In the genomic region with DNA sequence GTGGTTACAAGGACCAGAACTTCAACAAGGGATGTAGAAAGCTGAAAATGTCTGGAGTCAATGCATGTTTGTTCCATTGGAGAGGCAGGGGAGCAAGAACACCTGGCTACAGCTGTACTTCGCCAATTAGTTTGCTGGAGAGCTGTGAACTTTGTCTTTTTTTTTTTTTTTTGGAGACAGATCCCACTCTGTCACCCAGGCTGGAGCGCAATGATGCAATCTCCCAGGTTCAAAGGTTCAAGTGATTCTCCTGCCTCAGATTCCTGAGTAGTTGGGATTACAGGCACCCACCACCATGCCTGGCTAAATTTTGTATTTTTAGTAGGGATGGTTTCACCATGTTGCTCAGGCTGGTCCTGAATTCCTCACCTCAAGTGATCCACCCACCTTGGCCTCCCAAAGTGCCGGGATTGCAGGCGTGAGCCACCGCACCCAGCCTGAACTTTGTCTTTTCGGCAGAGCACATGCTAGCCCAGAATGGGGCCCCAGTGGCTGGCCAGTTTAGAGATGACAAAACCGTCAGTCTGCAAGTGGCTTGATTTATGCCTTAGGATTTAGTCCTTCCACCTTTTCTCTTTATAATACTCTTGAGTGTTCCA, we compare ENCODE assay signal across 1 cellular context.
A peak's percentile ranks its signal among the peaks of the same experiment; 100 is the strongest.
TF ChIP-seq lines count a peak whose summit lies in the region.

No MANE protein-coding gene starts in this region.

TF ChIP-seq in HepG2, 621 proteins besides CTCF, POLR2A, EP300 and RAD21 (continues in another document):
- TF ChIP-seq ATF3 (CRISPR knock-in tag; IDR thresholded peaks at IDR 0.05) (peak; percentile 67), ZUFSP (CRISPR knock-in tag; IDR thresholded peaks at IDR 0.05; ENCODE audit: borderline replicate concordance) (no peak), ZMYM4 (CRISPR knock-in tag; IDR thresholded peaks at IDR 0.05) (peak; percentile 46), ZGPAT (CRISPR knock-in tag; IDR thresholded peaks at IDR 0.05) (no peak), ZNF781 (CRISPR knock-in tag; IDR thresholded peaks at IDR 0.05; ENCODE audit: borderline replicate concordance, not compliant biosample characterization) (peak; percentile 19), ZNF678 (CRISPR knock-in tag; IDR thresholded peaks at IDR 0.05) (no peak), HNF4A (CRISPR knock-in tag; IDR thresholded peaks at IDR 0.05) (peak; percentile 73), SSRP1 (CRISPR knock-in tag; IDR thresholded peaks at IDR 0.05) (no peak), ATF7-NPFF (CRISPR knock-in tag; IDR thresholded peaks at IDR 0.05; ENCODE audit: low read depth) (no peak), TFDP1 (CRISPR knock-in tag; IDR thresholded peaks at IDR 0.05; ENCODE audit: borderline replicate concordance) (no peak), FOXC1 (CRISPR knock-in tag; IDR thresholded peaks at IDR 0.05; ENCODE audit: borderline replicate concordance) (no peak), ARID5B (CRISPR knock-in tag; IDR thresholded peaks at IDR 0.05) (peak; percentile 22; the same call in 1 of the 2 replicates), CREBL2 (CRISPR knock-in tag; IDR thresholded peaks at IDR 0.05; ENCODE audit: borderline replicate concordance) (no peak), ATF7 (IDR thresholded peaks at IDR 0.05) (peak; percentile 47; the same call in 1 of the 2 replicates), ATF7 (CRISPR knock-in tag; IDR thresholded peaks at IDR 0.05) (no peak), ATAD3A (CRISPR knock-in tag; IDR thresholded peaks at IDR 0.05) (no peak), MYC (CRISPR knock-in tag; IDR thresholded peaks at IDR 0.05; ENCODE audit: borderline replicate concordance) (peak; percentile 32; the same call in 1 of the 2 replicates), ZNF292 (CRISPR knock-in tag; IDR thresholded peaks at IDR 0.05; ENCODE audit: borderline replicate concordance, low read depth) (peak; percentile 45; the same call in 1 of the 2 replicates), GATAD2A (CRISPR knock-in tag; IDR thresholded peaks at IDR 0.05) (0 out of 2 replicates have a peak, but pooled peaks have one; percentile 35), SMYD3 (CRISPR knock-in tag; IDR thresholded peaks at IDR 0.05) (no peak), ZBTB21 (CRISPR knock-in tag; IDR thresholded peaks at IDR 0.05) (no peak), ZNF878 (CRISPR knock-in tag; IDR thresholded peaks at IDR 0.05) (no peak), TBL1XR1 (IDR thresholded peaks at IDR 0.05; ENCODE audit: borderline replicate concordance, low read length, partially characterized antibody) (no peak), PHF20 (CRISPR knock-in tag; IDR thresholded peaks at IDR 0.05) (no peak), RNF2 (conservative IDR thresholded peaks at IDR 0.05; ENCODE audit: low read depth) (no peak), RXRB (CRISPR knock-in tag; IDR thresholded peaks at IDR 0.05; ENCODE audit: borderline replicate concordance) (no peak), FOSL1 (CRISPR knock-in tag; IDR thresholded peaks at IDR 0.05; ENCODE audit: borderline replicate concordance) (no peak), CBFB (CRISPR knock-in tag; IDR thresholded peaks at IDR 0.05) (no peak), XBP1 (CRISPR knock-in tag; IDR thresholded peaks at IDR 0.05) (no peak), ZNF260 (CRISPR knock-in tag; IDR thresholded peaks at IDR 0.05; ENCODE audit: borderline replicate concordance, low read depth) (no peak), HNF4G (IDR thresholded peaks at IDR 0.05; ENCODE audit: borderline replicate concordance, low read depth, low read length) (peak; percentile 35; the same call in 1 of the 2 replicates), HNF4G (CRISPR knock-in tag; IDR thresholded peaks at IDR 0.05; ENCODE audit: borderline replicate concordance, low read depth) (peak; percentile 58; the same call in 1 of the 2 replicates), ZFX (CRISPR knock-in tag; IDR thresholded peaks at IDR 0.05; ENCODE audit: low read depth) (no peak), SALL1 (CRISPR knock-in tag; IDR thresholded peaks at IDR 0.05) (no peak), SUZ12 (IDR thresholded peaks at IDR 0.05; ENCODE audit: low read depth, low read length) (no peak), GLI4 (CRISPR knock-in tag; IDR thresholded peaks at IDR 0.05; ENCODE audit: borderline replicate concordance) (no peak), RARA (CRISPR knock-in tag; IDR thresholded peaks at IDR 0.05) (peak; percentile 66; the same call in 1 of the 2 replicates), MLLT10 (CRISPR knock-in tag; IDR thresholded peaks at IDR 0.05) (no peak), CEBPB (IDR thresholded peaks at IDR 0.05; ENCODE audit: borderline replicate concordance, low read depth, low read length) (peak; percentile 79), TBX2 (CRISPR knock-in tag; IDR thresholded peaks at IDR 0.05; ENCODE audit: borderline replicate concordance) (peak; percentile 54; the same call in 1 of the 2 replicates), NCOR1 (IDR thresholded peaks at IDR 0.05; ENCODE audit: borderline replicate concordance, low read length) (peak; percentile 46; the same call in 1 of the 2 replicates), TP53 (CRISPR knock-in tag; conservative IDR thresholded peaks at IDR 0.05) (no peak), DNMT3B (CRISPR knock-in tag; conservative IDR thresholded peaks at IDR 0.05) (no peak), ZNF10 (CRISPR knock-in tag; IDR thresholded peaks at IDR 0.05; ENCODE audit: borderline replicate concordance, low read depth) (no peak)
- TF ChIP-seq, protein P1, sequence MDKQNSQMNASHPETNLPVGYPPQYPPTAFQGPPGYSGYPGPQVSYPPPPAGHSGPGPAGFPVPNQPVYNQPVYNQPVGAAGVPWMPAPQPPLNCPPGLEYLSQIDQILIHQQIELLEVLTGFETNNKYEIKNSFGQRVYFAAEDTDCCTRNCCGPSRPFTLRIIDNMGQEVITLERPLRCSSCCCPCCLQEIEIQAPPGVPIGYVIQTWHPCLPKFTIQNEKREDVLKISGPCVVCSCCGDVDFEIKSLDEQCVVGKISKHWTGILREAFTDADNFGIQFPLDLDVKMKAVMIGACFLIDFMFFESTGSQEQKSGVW (CRISPR knock-in tag; IDR thresholded peaks at IDR 0.05; ENCODE audit: borderline replicate concordance): no peak
- TF ChIP-seq, protein P2, sequence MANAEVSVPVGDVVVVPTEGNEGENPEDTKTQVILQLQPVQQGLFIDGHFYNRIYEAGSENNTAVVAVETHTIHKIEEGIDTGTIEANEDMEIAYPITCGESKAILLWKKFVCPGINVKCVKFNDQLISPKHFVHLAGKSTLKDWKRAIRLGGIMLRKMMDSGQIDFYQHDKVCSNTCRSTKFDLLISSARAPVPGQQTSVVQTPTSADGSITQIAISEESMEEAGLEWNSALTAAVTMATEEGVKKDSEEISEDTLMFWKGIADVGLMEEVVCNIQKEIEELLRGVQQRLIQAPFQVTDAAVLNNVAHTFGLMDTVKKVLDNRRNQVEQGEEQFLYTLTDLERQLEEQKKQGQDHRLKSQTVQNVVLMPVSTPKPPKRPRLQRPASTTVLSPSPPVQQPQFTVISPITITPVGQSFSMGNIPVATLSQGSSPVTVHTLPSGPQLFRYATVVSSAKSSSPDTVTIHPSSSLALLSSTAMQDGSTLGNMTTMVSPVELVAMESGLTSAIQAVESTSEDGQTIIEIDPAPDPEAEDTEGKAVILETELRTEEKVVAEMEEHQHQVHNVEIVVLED (CRISPR knock-in tag; IDR thresholded peaks at IDR 0.05; ENCODE audit: borderline replicate concordance): no peak
- TF ChIP-seq, protein P3, sequence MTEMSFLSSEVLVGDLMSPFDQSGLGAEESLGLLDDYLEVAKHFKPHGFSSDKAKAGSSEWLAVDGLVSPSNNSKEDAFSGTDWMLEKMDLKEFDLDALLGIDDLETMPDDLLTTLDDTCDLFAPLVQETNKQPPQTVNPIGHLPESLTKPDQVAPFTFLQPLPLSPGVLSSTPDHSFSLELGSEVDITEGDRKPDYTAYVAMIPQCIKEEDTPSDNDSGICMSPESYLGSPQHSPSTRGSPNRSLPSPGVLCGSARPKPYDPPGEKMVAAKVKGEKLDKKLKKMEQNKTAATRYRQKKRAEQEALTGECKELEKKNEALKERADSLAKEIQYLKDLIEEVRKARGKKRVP (CRISPR knock-in tag; IDR thresholded peaks at IDR 0.05): peak in 1 of 2 experiments; percentile 87; a peak in 2 of 4 replicates
- TF ChIP-seq, protein P4, sequence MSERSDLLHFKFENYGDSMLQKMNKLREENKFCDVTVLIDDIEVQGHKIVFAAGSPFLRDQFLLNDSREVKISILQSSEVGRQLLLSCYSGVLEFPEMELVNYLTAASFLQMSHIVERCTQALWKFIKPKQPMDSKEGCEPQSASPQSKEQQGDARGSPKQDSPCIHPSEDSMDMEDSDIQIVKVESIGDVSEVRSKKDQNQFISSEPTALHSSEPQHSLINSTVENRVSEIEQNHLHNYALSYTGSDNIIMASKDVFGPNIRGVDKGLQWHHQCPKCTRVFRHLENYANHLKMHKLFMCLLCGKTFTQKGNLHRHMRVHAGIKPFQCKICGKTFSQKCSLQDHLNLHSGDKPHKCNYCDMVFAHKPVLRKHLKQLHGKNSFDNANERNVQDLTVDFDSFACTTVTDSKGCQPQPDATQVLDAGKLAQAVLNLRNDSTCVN (CRISPR knock-in tag; IDR thresholded peaks at IDR 0.05; ENCODE audit: borderline replicate concordance): no peak
- TF ChIP-seq, protein P5, sequence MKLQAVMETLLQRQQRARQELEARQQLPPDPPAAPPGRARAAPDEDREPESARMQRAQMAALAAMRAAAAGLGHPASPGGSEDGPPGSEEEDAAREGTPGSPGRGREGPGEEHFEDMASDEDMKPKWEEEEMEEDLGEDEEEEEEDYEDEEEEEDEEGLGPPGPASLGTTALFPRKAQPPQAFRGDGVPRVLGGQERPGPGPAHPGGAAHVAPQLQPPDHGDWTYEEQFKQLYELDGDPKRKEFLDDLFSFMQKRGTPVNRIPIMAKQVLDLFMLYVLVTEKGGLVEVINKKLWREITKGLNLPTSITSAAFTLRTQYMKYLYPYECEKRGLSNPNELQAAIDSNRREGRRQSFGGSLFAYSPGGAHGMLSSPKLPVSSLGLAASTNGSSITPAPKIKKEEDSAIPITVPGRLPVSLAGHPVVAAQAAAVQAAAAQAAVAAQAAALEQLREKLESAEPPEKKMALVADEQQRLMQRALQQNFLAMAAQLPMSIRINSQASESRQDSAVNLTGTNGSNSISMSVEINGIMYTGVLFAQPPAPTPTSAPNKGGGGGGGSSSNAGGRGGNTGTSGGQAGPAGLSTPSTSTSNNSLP (IDR thresholded peaks at IDR 0.05; ENCODE audit: low read depth, low read length): no peak
